ENCODE assay signal across 10 cellular contexts in the genomic region with DNA sequence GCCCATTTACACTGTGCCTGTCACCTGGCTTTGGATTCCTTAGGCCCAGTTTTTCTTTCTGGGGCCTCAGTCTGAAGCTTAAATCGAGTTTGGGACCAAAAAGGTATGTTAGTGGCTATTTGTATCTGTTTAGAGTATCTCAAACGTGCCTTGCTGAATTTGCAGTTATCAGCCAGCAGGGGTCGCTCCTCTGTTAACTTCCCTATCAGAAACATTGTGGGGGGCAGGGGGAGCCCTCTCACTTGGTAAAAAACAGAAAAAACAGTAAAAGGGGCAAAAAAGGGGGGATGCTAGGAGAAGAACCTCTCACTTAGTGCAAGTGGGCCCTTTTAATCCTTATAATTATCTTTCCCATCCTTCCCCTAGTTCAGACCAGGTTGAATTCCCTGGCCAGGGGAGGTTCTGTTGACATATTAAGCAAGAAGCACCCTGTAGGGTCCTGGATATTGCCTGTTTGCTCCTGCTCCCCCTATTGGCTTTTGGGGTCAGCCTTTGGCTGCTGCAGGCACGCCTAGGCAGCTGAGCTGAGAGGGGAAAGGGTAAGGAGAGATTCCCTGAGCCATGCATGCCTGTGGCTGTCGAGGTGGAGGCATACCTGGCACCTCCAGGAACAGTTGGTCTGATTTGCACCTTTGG. TPM values are rescaled to one million over a fixed set of nuclear protein-coding genes. Genes with fewer than 3 reads are reported as not detected.
DNase-seq lines count a peak whose midpoint lies in the region; ATAC-seq, FAIRE-seq and TF ChIP-seq lines count a peak whose summit lies in the region.
"Had no signal": no experiment of that assay in that cellular context is flagged by ENCODE, and none has a peak within 500 bp of the region (broad histone marks: within the 10 kb centered on the region; RNA-seq: fewer than 3 reads in every experiment).

No MANE protein-coding gene starts in this region.

- H3K4me3 Mint-ChIP-seq in activated CD4-positive, alpha-beta memory T cell treated with anti-CD3 and anti-CD28 coated beads, Interleukin-2, amount 10 ng/mL, durations not matched to agents 7 days and 5 days, result no peak overlapping the region

- TF ChIP-seq CTCF in OCI-LY1 (IDR thresholded peaks at IDR 0.05; ENCODE audit: low read length), result peak; percentile 63
- peak; percentile 8 to 56 (median 52) for TF ChIP-seq CTCF in H1 (IDR thresholded peaks at IDR 0.05; ENCODE audit: control extremely low read depth in 1 of 3, insufficient read depth in 1 of 3, low read depth in 1 of 3, low read length in 3 of 3)
- TF ChIP-seq CTCF in smooth muscle cell (IDR thresholded peaks at IDR 0.05; ENCODE audit: borderline replicate concordance, insufficient read depth, poor library complexity, severe bottlenecking), result peak; percentile 49

- no peak overlapping the region for H2BK12ac ChIP-seq in H1 (ENCODE audit: low read depth, low read length)

- ATAC-seq in HG03342 (IDR thresholded peaks at IDR 0.05; ENCODE audit: unreplicated experiment) (no peak), GM18517 (IDR thresholded peaks at IDR 0.05; ENCODE audit: unreplicated experiment) (no peak)

- no peaks in the 10 kb centered on the region for H3K79me1 ChIP-seq in H1 (ENCODE audit: low read depth, low read length)

- no peak overlapping the region for H2BK120ac ChIP-seq in H1 (replicated peaks; ENCODE audit: low read depth, low read length)

- no peaks in the 10 kb centered on the region for H3K27me3 Mint-ChIP-seq in activated CD4-positive, alpha-beta memory T cell treated with anti-CD3 and anti-CD28 coated beads, Interleukin-2, amount 10 ng/mL, durations not matched to agents 7 days and 5 days

- H4K20me1 ChIP-seq in OCI-LY1 (ENCODE audit: insufficient read depth, low read length) (no peaks in the 10 kb centered on the region), H1 (replicated peaks in 1 of 2; ENCODE audit: control insufficient read depth in 1 of 2, insufficient read depth in 2 of 2, low read length in 2 of 2) (no peaks in the 10 kb centered on the region), smooth muscle cell (ENCODE audit: low read depth) (no peaks in the 10 kb centered on the region)

- no peak overlapping the region for H3K4me3 ChIP-seq in OCI-LY1 (ENCODE audit: low read depth, low read length, poor library complexity, severe bottlenecking)
- H3K4me3 ChIP-seq in H1 (ENCODE audit: extremely low read depth in 1 of 4, insufficient read depth in 2 of 4, low read depth in 3 of 4, low read length in 4 of 4), result no peak overlapping the region
- no peak overlapping the region for H3K4me3 ChIP-seq in smooth muscle cell

- H3K9me3 Mint-ChIP-seq in activated CD4-positive, alpha-beta memory T cell treated with anti-CD3 and anti-CD28 coated beads, Interleukin-2, amount 10 ng/mL, durations not matched to agents 7 days and 5 days, result no peaks in the 10 kb centered on the region

- peak; percentile 47 for DNase-seq in activated CD4-positive, alpha-beta T cell treated with anti-CD3 and anti-CD28 coated beads for 48 hours
- no peak for DNase-seq in activated CD4-positive, alpha-beta T cell treated with anti-CD3 and anti-CD28 coated beads, Interleukin-2, amount 50 U/mL, for 4 hours
- peak in 1 of 2 experiments; percentile 62 for DNase-seq in H1 (ENCODE audit: low read depth in 1 of 2, low spot score in 2 of 2)
- DNase-seq in smooth muscle cell (lab: John Stamatoyannopoulos, UW; ENCODE audit: unreplicated experiment), result no peak
- DNase-seq in activated CD4-positive, alpha-beta memory T cell treated with anti-CD3 and anti-CD28 coated beads, Interleukin-2, amount 10 ng/mL, durations not matched to agents 7 days and 5 days, result no peak

- POLR2A ChIA-PET in H1 (lab: Charles Lee; ENCODE audit: partially characterized antibody), result no interaction called here
- POLR2A ChIA-PET in activated CD4-positive, alpha-beta memory T cell treated with anti-CD3 and anti-CD28 coated beads, Interleukin-2, amount 10 ng/mL, durations not matched to agents 7 days and 5 days (lab: Charles Lee), result no interaction called here

- H4K91ac ChIP-seq in H1 (replicated peaks; ENCODE audit: insufficient read length, low read length), result no peak overlapping the region

- no peak overlapping the region for H2BK15ac ChIP-seq in H1 (ENCODE audit: low read length)

- H3K9me2 ChIP-seq in OCI-LY1 (ENCODE audit: low read depth, low read length), result no peaks in the 10 kb centered on the region

- no peaks in the 10 kb centered on the region for H3K23me2 ChIP-seq in H1 (ENCODE audit: low read depth, low read length)

- H4K8ac ChIP-seq in H1 (ENCODE audit: extremely low read depth, insufficient read depth, low read length), result no peak overlapping the region; the same call in 1 of the 2 replicates

- TF ChIP-seq EP300 in H1 (IDR thresholded peaks at IDR 0.05; ENCODE audit: borderline replicate concordance in 1 of 2, low read depth in 2 of 2, low read length in 2 of 2), result no peak

- peak; percentile 42 to 50 for TF ChIP-seq RAD21 in H1 (IDR thresholded peaks at IDR 0.05 in 1 of 2, conservative IDR thresholded peaks at IDR 0.05 in 1 of 2; ENCODE audit: low read depth in 2 of 2, low read length in 2 of 2)

- no peak for FAIRE-seq in H1 (lab: Jason Lieb, UNC)
- FAIRE-seq: islet of Langerhans, RCC 7860 had no signal

- no peak overlapping the region for H3K27ac Mint-ChIP-seq in activated CD4-positive, alpha-beta memory T cell treated with anti-CD3 and anti-CD28 coated beads, Interleukin-2, amount 10 ng/mL, durations not matched to agents 7 days and 5 days

- no peak overlapping the region for H3K4ac ChIP-seq in H1 (replicated peaks; ENCODE audit: insufficient read length, low read depth, low read length)

- no peak for TF ChIP-seq POLR2A in H1 (IDR thresholded peaks at IDR 0.05; ENCODE audit: control extremely low read depth in 1 of 2, low read depth in 2 of 2, low read length in 2 of 2)

- H2BK20ac ChIP-seq in H1 (ENCODE audit: low read length), result no peak overlapping the region

- no peak overlapping the region for H3K23ac ChIP-seq in H1 (ENCODE audit: insufficient read length)

- H3F3A ChIP-seq in OCI-LY1 (ENCODE audit: insufficient read depth, low read length), result no peaks in the 10 kb centered on the region
- no peaks in the 10 kb centered on the region for H3F3A ChIP-seq in smooth muscle cell (ENCODE audit: low read depth)

- H3K9me3 ChIP-seq in OCI-LY1 (ENCODE audit: low read length) (no peaks in the 10 kb centered on the region), H1 (ENCODE audit: insufficient read depth in 2 of 2, low read depth in 1 of 2, low read length in 1 of 2) (peaks cover 4 to 6% of the 10 kb centered on the region in 2 experiments; a peak in 3 of 4 replicates), smooth muscle cell (replicated peaks; ENCODE audit: low read depth) (no peaks in the 10 kb centered on the region)

- H3K4me2 ChIP-seq in OCI-LY1 (ENCODE audit: low read length) (no peak overlapping the region), H1 (ENCODE audit: insufficient read depth in 1 of 2, low read depth in 2 of 2, low read length in 2 of 2) (no peak overlapping the region), smooth muscle cell (no peak overlapping the region)

- peaks cover 12% of the 10 kb centered on the region for H3K36me3 Mint-ChIP-seq in activated CD4-positive, alpha-beta memory T cell treated with anti-CD3 and anti-CD28 coated beads, Interleukin-2, amount 10 ng/mL, durations not matched to agents 7 days and 5 days (ENCODE audit: low read depth)

- WGBS in H1 (ENCODE audit: extremely low coverage in 1 of 2, insufficient coverage in 1 of 2, insufficient read length in 1 of 2, insufficient replicate concordance in 2 of 2, low coverage in 1 of 2, low lambda C conversion rate in 2 of 2, missing lambda C conversion rate in 1 of 2), 2 experiments, result 54% methylated on average over 5 of the region's 5 CpGs; no CpG with 5 or more reads in 1 of the 2 experiments
- 50% methylated on average over 5 of the region's 5 CpGs for WGBS in smooth muscle cell (ENCODE audit: low lambda C conversion rate)

- H3K27ac ChIP-seq in OCI-LY1 (ENCODE audit: low read depth, low read length, poor library complexity, severe bottlenecking), result no peak overlapping the region
- no peak overlapping the region for H3K27ac ChIP-seq in H1 (ENCODE audit: low read depth, low read length)
- H3K27ac ChIP-seq in smooth muscle cell (ENCODE audit: low read depth), result no peak overlapping the region

- H3K36me3 ChIP-seq in OCI-LY1 (ENCODE audit: insufficient read depth, low read length), result no peaks in the 10 kb centered on the region
- no peaks in the 10 kb centered on the region for H3K36me3 ChIP-seq in H1 (ENCODE audit: control insufficient read depth in 2 of 4, insufficient read depth in 4 of 4, low read length in 3 of 4)
- no peaks in the 10 kb centered on the region for H3K36me3 ChIP-seq in smooth muscle cell (ENCODE audit: low read depth)

- no peak overlapping the region for H3K14ac ChIP-seq in H1 (ENCODE audit: insufficient read length)

- H3K79me2 ChIP-seq in OCI-LY1 (ENCODE audit: insufficient read depth, low read length) (no peaks in the 10 kb centered on the region), H1 (ENCODE audit: control insufficient read depth in 1 of 2, insufficient read depth in 2 of 2, low read length in 2 of 2) (no peaks in the 10 kb centered on the region), smooth muscle cell (ENCODE audit: low read depth) (no peaks in the 10 kb centered on the region)

- H3K4me1 ChIP-seq in OCI-LY1 (ENCODE audit: insufficient read depth, low read length, severe bottlenecking) (no peaks in the 10 kb centered on the region), H1 (replicated peaks in 1 of 4; ENCODE audit: control insufficient read depth in 3 of 4, insufficient read depth in 4 of 4, low read length in 3 of 4) (no peaks in the 10 kb centered on the region), smooth muscle cell (ENCODE audit: low read depth) (no peaks in the 10 kb centered on the region)

- H2AFZ ChIP-seq in OCI-LY1 (ENCODE audit: low read length) (no peak overlapping the region), H1 (ENCODE audit: low read length) (no peak overlapping the region), smooth muscle cell (ENCODE audit: low read depth) (no peak overlapping the region)

- H3K4me1 Mint-ChIP-seq in activated CD4-positive, alpha-beta memory T cell treated with anti-CD3 and anti-CD28 coated beads, Interleukin-2, amount 10 ng/mL, durations not matched to agents 7 days and 5 days, result peaks cover 5% of the 10 kb centered on the region

- H2AK5ac ChIP-seq in H1 (ENCODE audit: low read depth, low read length), result no peak overlapping the region

- H3K56ac ChIP-seq in H1 (replicated peaks; ENCODE audit: insufficient read length, low read depth, low read length), result no peak overlapping the region

- H2BK5ac ChIP-seq in H1 (ENCODE audit: low read depth, low read length), result no peak overlapping the region

- H3K27me3 ChIP-seq in OCI-LY1 (ENCODE audit: insufficient read depth, low read length), result no peaks in the 10 kb centered on the region
- no peaks in the 10 kb centered on the region for H3K27me3 ChIP-seq in H1 (replicated peaks in 1 of 4; ENCODE audit: control insufficient read depth in 3 of 4, extremely low read depth in 1 of 4, insufficient read depth in 3 of 4, low read length in 3 of 4)
- no peaks in the 10 kb centered on the region for H3K27me3 ChIP-seq in smooth muscle cell (ENCODE audit: low read depth)

- CTCF ChIA-PET in H1 (lab: Charles Lee; ENCODE audit: partially characterized antibody), result interaction anchor here (0.5 to 3.3 kb wide), 11 partner anchors 8 to 207 kb away, joined by 3 to 22 read pairs (median 4); a partner anchor contains a TSS
- CTCF ChIA-PET in activated CD4-positive, alpha-beta memory T cell treated with anti-CD3 and anti-CD28 coated beads, Interleukin-2, amount 10 ng/mL, durations not matched to agents 7 days and 5 days (lab: Charles Lee), result interaction anchor here (0.7 to 2.9 kb wide), 2 partner anchors 9 to 16 kb away, joined by 3 to 20 read pairs; a partner anchor contains a TSS

- H3K18ac ChIP-seq in H1 (ENCODE audit: extremely low read depth, low read length), result no peak overlapping the region

- H4K5ac ChIP-seq in H1 (ENCODE audit: insufficient read length, low read depth, low read length), result no peak overlapping the region

- H3K9ac ChIP-seq in OCI-LY1 (ENCODE audit: low read length), result no peak overlapping the region
- no peak overlapping the region for H3K9ac ChIP-seq in H1 (replicated peaks in 1 of 4; ENCODE audit: extremely low read depth in 1 of 4, low read depth in 3 of 4, low read length in 3 of 4)
- no peak overlapping the region for H3K9ac ChIP-seq in smooth muscle cell (ENCODE audit: low read depth)

RNA-seq across cellular contexts. Expression of a gene that starts 8.8 kb away (rescaled TPM):
- 1.2 and 2.0 TPM in 2 replicates for total RNA-seq in H1 (2021; fragmentation: NEBNext Ultra II Directional; extraction: Animal tissue kit (Norgen Biotek cat#: 25700))
- 0.20 and 0.32 TPM in 2 replicates for polyA plus RNA-seq in H1 (2011; rRNA removed)
- 0.54 TPM for polyA plus RNA-seq in H1 (2011; cell fraction: cytosol; rRNA removed)
- 0.96 TPM for polyA plus RNA-seq in H1 (2011; cell fraction: nucleus; rRNA removed)
- 1.3 to 2.0 TPM (median 1.5 TPM) in 4 replicates for polyA plus RNA-seq in H1 (2012, experiment 1 of 2)
- polyA plus RNA-seq in H1 (2012, experiment 2 of 2), result 0.16 TPM
- 0.77 TPM for polyA plus RNA-seq in H1 (2013, experiment 1 of 2)
- 0.77 TPM for polyA plus RNA-seq in H1 (2013, experiment 2 of 2)
- polyA minus RNA-seq in H1 (2011; rRNA and poly(A)+ RNA removed), result 0.41 and 0.78 TPM in 2 replicates
- polyA minus RNA-seq in H1 (2011; cell fraction: cytosol; rRNA and poly(A)+ RNA removed), result 0.73 TPM
- 2.1 TPM for polyA minus RNA-seq in H1 (2011; cell fraction: nucleus; rRNA and poly(A)+ RNA removed)
- total RNA-seq in smooth muscle cell, result 0.72 and 2.3 TPM in 2 replicates
- 0.24 and 1.0 TPM in 2 replicates for polyA plus RNA-seq in smooth muscle cell
- 10 to 100 TPM; 63.9 to 66.9 TPM for total RNA-seq in activated CD4-positive, alpha-beta memory T cell treated with anti-CD3 and anti-CD28 coated beads, Interleukin-2, amount 10 ng/mL, durations not matched to agents 7 days and 5 days

RNA-seq across cellular contexts. Expression of a gene that starts 16.7 kb away (rescaled TPM):
- total RNA-seq in H1 (2021; fragmentation: NEBNext Ultra II Directional; extraction: Animal tissue kit (Norgen Biotek cat#: 25700)), result 37.2 and 42.0 TPM in 2 replicates
- polyA plus RNA-seq in H1 (2011; rRNA removed), result 27.1 and 37.4 TPM in 2 replicates
- polyA plus RNA-seq in H1 (2011; cell fraction: cytosol; rRNA removed), result 41.2 TPM
- 39.4 TPM for polyA plus RNA-seq in H1 (2011; cell fraction: nucleus; rRNA removed)
- 47.8 to 68.4 TPM (median 56.9 TPM) in 4 replicates for polyA plus RNA-seq in H1 (2012, experiment 1 of 2)
- 4.8 TPM for polyA plus RNA-seq in H1 (2012, experiment 2 of 2)
- 17.2 TPM for polyA plus RNA-seq in H1 (2013, experiment 1 of 2)
- 16.9 TPM for polyA plus RNA-seq in H1 (2013, experiment 2 of 2)
- polyA minus RNA-seq in H1 (2011; rRNA and poly(A)+ RNA removed), result 38.8 and 41.2 TPM in 2 replicates
- 56.7 TPM for polyA minus RNA-seq in H1 (2011; cell fraction: cytosol; rRNA and poly(A)+ RNA removed)
- polyA minus RNA-seq in H1 (2011; cell fraction: nucleus; rRNA and poly(A)+ RNA removed), result 21.2 TPM
- 10.1 and 13.7 TPM in 2 replicates for total RNA-seq in smooth muscle cell
- 6.1 TPM in 2 replicates for polyA plus RNA-seq in smooth muscle cell
- 10 to 100 TPM; 15.4 to 17.0 TPM for total RNA-seq in activated CD4-positive, alpha-beta memory T cell treated with anti-CD3 and anti-CD28 coated beads, Interleukin-2, amount 10 ng/mL, durations not matched to agents 7 days and 5 days

Comparison
In these comparisons a context has a peak if more than half of its experiments do, and no peak if none do; other contexts are left out.
1. RNA of a gene that starts 8.8 kb away (total RNA-seq): 63.9 to 66.9 TPM in activated CD4-positive, alpha-beta memory T cell treated with anti-CD3 and anti-CD28 coated beads, Interleukin-2, amount 10 ng/mL, durations not matched to agents 7 days and 5 days; 0.72 to 2.3 TPM in smooth muscle cell and 1.2 to 2.0 TPM in H1; every median in the first group is over 10 times any median in the second.
2. Peak in every context shown above with its lines, with median percentiles within 50 percentile points of each other: CTCF ChIP-seq.